ENCODE assay signal across 18 cellular contexts in the genomic region with DNA sequence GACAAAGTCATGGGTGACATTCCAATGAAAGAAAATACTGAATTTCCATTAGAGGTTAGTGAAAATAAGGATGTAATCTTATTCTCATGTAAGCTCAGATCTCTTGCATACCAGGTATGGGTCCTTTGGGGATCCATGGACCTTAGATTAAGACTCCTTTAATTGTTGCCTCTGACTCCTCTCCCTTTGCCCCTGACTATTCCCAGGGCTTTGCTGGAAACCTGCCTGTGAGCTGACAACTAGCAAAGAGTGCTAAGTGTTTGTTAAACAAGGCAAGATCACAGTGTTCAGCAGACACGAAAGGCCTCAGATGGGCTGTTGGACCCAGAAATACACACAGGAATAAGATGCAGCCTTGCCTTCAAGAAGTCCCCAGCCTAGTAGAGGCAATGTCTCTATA. TPM values are rescaled to one million over a fixed set of nuclear protein-coding genes. Genes with fewer than 3 reads are reported as not detected.
DNase-seq lines count a peak whose midpoint lies in the region; ATAC-seq, FAIRE-seq and TF ChIP-seq lines count a peak whose summit lies in the region.
"Had no signal": no experiment of that assay in that cellular context is flagged by ENCODE, and none has a peak within 500 bp of the region (broad histone marks: within the 10 kb centered on the region; RNA-seq: fewer than 3 reads in every experiment).

No MANE protein-coding gene starts in this region.

- TF ChIP-seq EP300 in HepG2 (IDR thresholded peaks at IDR 0.05; ENCODE audit: low read depth in 2 of 2, low read length in 2 of 2), result no peak
- TF ChIP-seq EP300 in HepG2 (CRISPR knock-in tag; IDR thresholded peaks at IDR 0.05; ENCODE audit: borderline replicate concordance), result no peak
- no peak for TF ChIP-seq EP300 in esophagus muscularis mucosa (IDR thresholded peaks at IDR 0.05)

- no peak overlapping the region for H3K27ac Mint-ChIP-seq in osteocyte (ENCODE audit: unreplicated experiment)
- no peak overlapping the region for H3K27ac Mint-ChIP-seq in nephron progenitor cell
- H3K27ac Mint-ChIP-seq: CD4-positive, alpha-beta T cell had no signal

- H3K36me3 ChIP-seq in right lobe of liver, result no peaks in the 10 kb centered on the region
- no peaks in the 10 kb centered on the region for H3K36me3 ChIP-seq in HepG2 (replicated peaks in 1 of 2; ENCODE audit: control insufficient read depth in 1 of 2, insufficient read depth in 2 of 2, low read length in 2 of 2)
- no peaks in the 10 kb centered on the region for H3K36me3 ChIP-seq in esophagus muscularis mucosa
- no peaks in the 10 kb centered on the region for H3K36me3 ChIP-seq in body of pancreas (replicated peaks in 1 of 2; ENCODE audit: insufficient read depth in 1 of 2, low read depth in 2 of 2)
- H3K36me3 ChIP-seq: HAP-1 had no signal

- DNase-seq in right lobe of liver (no peak), HepG2 (ENCODE audit: low spot score) (no peak), esophagus muscularis mucosa (ENCODE audit: extremely low spot score) (no peak), osteocyte (ENCODE audit: extremely low spot score, unreplicated experiment) (peak; percentile 25), body of pancreas (no peak), nephron progenitor cell (no peak)
- DNase-seq: ACHN; C1 segment of cervical spinal cord; Calu3; CD4-positive, alpha-beta T cell; DMS 273 treated with DMSO at 0.1 percent for 48 hours; GOT3 had no signal

- intact Hi-C loops in right lobe of liver (cut with DNase I), result no loop called here
- intact Hi-C loops in HepG2 (cut with micrococcal nuclease; ENCODE audit: unreplicated experiment), result no loop called here
- intact Hi-C loops in esophagus muscularis mucosa (cut with DNase I), result no loop called here
- intact Hi-C loops in body of pancreas (cut with DNase I), result loop anchor here (5.0 kb wide), 1 partner anchor 59 kb away; no protein-coding TSS in a partner anchor

- no peaks in the 10 kb centered on the region for H3K9me3 ChIP-seq in right lobe of liver
- no peaks in the 10 kb centered on the region for H3K9me3 ChIP-seq in HepG2 (ENCODE audit: low read length)
- no peaks in the 10 kb centered on the region for H3K9me3 ChIP-seq in esophagus muscularis mucosa
- H3K9me3 ChIP-seq in body of pancreas, result no peaks in the 10 kb centered on the region
- H3K9me3 ChIP-seq: HAP-1 had no signal

- no peak overlapping the region for H2AFZ ChIP-seq in HepG2 (ENCODE audit: low read length)

- H3K4me1 ChIP-seq in right lobe of liver, result peaks cover 0 to 59% (median 10%) of the 10 kb centered on the region in 4 donors
- peaks cover 58% of the 10 kb centered on the region for H3K4me1 ChIP-seq in HepG2 (ENCODE audit: insufficient read depth, low read length)
- peaks cover 15 to 73% (median 66%) of the 10 kb centered on the region in 4 donors for H3K4me1 ChIP-seq in esophagus muscularis mucosa
- H3K4me1 ChIP-seq in body of pancreas, result no peaks in the 10 kb centered on the region
- H3K4me1 ChIP-seq: HAP-1 had no signal

- H3K36me3 Mint-ChIP-seq in osteocyte (ENCODE audit: unreplicated experiment) (no peaks in the 10 kb centered on the region), nephron progenitor cell (ENCODE audit: low read depth) (no peaks in the 10 kb centered on the region)

- H3K9ac ChIP-seq in HepG2 (ENCODE audit: insufficient read depth, low read depth, low read length), result no peak overlapping the region

- TF ChIP-seq RAD21 in HepG2 (CRISPR knock-in tag; IDR thresholded peaks at IDR 0.05), result no peak

- H3K4me2 ChIP-seq in HepG2 (ENCODE audit: low read depth, low read length), result no peak overlapping the region

- H3K27me3 ChIP-seq in right lobe of liver (no peaks in the 10 kb centered on the region), HepG2 (ENCODE audit: control insufficient read depth in 1 of 2, insufficient read depth in 2 of 2, low read length in 2 of 2) (no peaks in the 10 kb centered on the region), esophagus muscularis mucosa (no peaks in the 10 kb centered on the region), body of pancreas (no peaks in the 10 kb centered on the region)

- no peaks in the 10 kb centered on the region for H4K20me1 ChIP-seq in HepG2 (ENCODE audit: insufficient read depth, low read length)

- no peak overlapping the region for H3K4me3 Mint-ChIP-seq in osteocyte (ENCODE audit: unreplicated experiment)
- no peak overlapping the region for H3K4me3 Mint-ChIP-seq in nephron progenitor cell
- H3K4me3 Mint-ChIP-seq: CD4-positive, alpha-beta T cell had no signal

- in situ Hi-C loops in HepG2 (cut with HindIII; ENCODE audit: extremely low pct_ligation_motif_present, low pct_unique_long_range_greater_than_20kb), result loop anchor here (25.0 kb wide), 1 partner anchor 604 kb away; no protein-coding TSS in a partner anchor

- peaks cover 5% of the 10 kb centered on the region for H3K4me1 Mint-ChIP-seq in osteocyte (ENCODE audit: unreplicated experiment)
- H3K4me1 Mint-ChIP-seq in nephron progenitor cell, result peaks cover 10% of the 10 kb centered on the region

- CTCF ChIA-PET in HepG2 (lab: Yijun Ruan, JAX; ENCODE audit: low intra/inter-chr PET ratio, low total read pairs), result no interaction called here

- H3K27ac ChIP-seq in right lobe of liver (peak overlapping the region in 2 of 3 donors; percentile 33 to 62), HepG2 (ENCODE audit: extremely low read length, insufficient read depth, low read length) (no peak overlapping the region), esophagus muscularis mucosa (replicated peaks in 1 of 4) (peak overlapping the region in 3 of 4 donors; percentile 20 to 76 (median 57)), body of pancreas (no peak overlapping the region)

- no TSS peak for BruUV-seq in HepG2 (replicated peaks; lab: Mats Ljungman, UMichigan)

- no peak overlapping the region for H3K4me3 ChIP-seq in right lobe of liver
- no peak overlapping the region for H3K4me3 ChIP-seq in HepG2 (replicated peaks in 1 of 3; ENCODE audit: insufficient read depth in 1 of 3, low read depth in 2 of 3, low read length in 3 of 3)
- no peak overlapping the region for H3K4me3 ChIP-seq in esophagus muscularis mucosa
- H3K4me3 ChIP-seq in body of pancreas, result no peak overlapping the region
- H3K4me3 ChIP-seq: GM12878, HAP-1 had no signal

- ATAC-seq in right lobe of liver, result peak; percentile 12 to 43 (median 28)
- no peak for ATAC-seq in HepG2
- no peak for ATAC-seq in HG02885 (IDR thresholded peaks at IDR 0.05; ENCODE audit: poor library complexity, unreplicated experiment)
- ATAC-seq in body of pancreas, result no peak
- ATAC-seq: GM12878 had no signal

- TF ChIP-seq POLR2A in right lobe of liver (IDR thresholded peaks at IDR 0.05) (no peak), HepG2 (IDR thresholded peaks at IDR 0.05; ENCODE audit: insufficient read depth in 1 of 2, low read depth in 2 of 2, low read length in 2 of 2) (no peak), esophagus muscularis mucosa (IDR thresholded peaks at IDR 0.05; ENCODE audit: low read depth) (no peak), body of pancreas (IDR thresholded peaks at IDR 0.05) (no peak)

- H3K9me3 Mint-ChIP-seq in osteocyte (ENCODE audit: unreplicated experiment) (no peaks in the 10 kb centered on the region), nephron progenitor cell (no peaks in the 10 kb centered on the region)
- H3K9me3 Mint-ChIP-seq: CD4-positive, alpha-beta T cell had no signal

- no peaks in the 10 kb centered on the region for H3K79me2 ChIP-seq in HepG2 (ENCODE audit: insufficient read depth, low read length)

- TF ChIP-seq CTCF in right lobe of liver (IDR thresholded peaks at IDR 0.05), result no peak
- no peak for TF ChIP-seq CTCF in HepG2 (CRISPR knock-in tag; IDR thresholded peaks at IDR 0.05)
- no peak for TF ChIP-seq CTCF in esophagus muscularis mucosa (IDR thresholded peaks at IDR 0.05)
- TF ChIP-seq CTCF in osteocyte (IDR thresholded peaks at IDR 0.05), result no peak
- TF ChIP-seq CTCF in body of pancreas (IDR thresholded peaks at IDR 0.05), result no peak
- no peak for TF ChIP-seq CTCF in nephron progenitor cell (IDR thresholded peaks at IDR 0.05)

- H3K27me3 Mint-ChIP-seq in osteocyte (ENCODE audit: unreplicated experiment), result peaks cover 25% of the 10 kb centered on the region
- peaks cover 27% of the 10 kb centered on the region for H3K27me3 Mint-ChIP-seq in nephron progenitor cell (ENCODE audit: low read depth, poor library complexity)

- FAIRE-seq in HepG2 (lab: Jason Lieb, UNC), result no peak
- FAIRE-seq: GM12878 had no signal

- WGBS in right lobe of liver (ENCODE audit: insufficient coverage, low coverage, low lambda C conversion rate, missing lambda C conversion rate), result 43% methylated on average over 1 of the region's 1 CpG
- WGBS in HepG2 (ENCODE audit: low lambda C conversion rate), result 53% methylated on average over 1 of the region's 1 CpG
- WGBS in esophagus muscularis mucosa, result 33% methylated on average over 1 of the region's 1 CpG
- WGBS in body of pancreas, 2 donors, result 86 to 90% methylated on average over 1 of the region's 1 CpG

- POLR2A ChIA-PET in HepG2 (lab: Yijun Ruan, JAX), result no interaction called here

RNA-seq across cellular contexts. Expression of a gene that starts 32.1 kb away (rescaled TPM):
- total RNA-seq in right lobe of liver, result 10 to 100 TPM; 17.0 to 36.1 (median 23.0) TPM
- 1.1 TPM in 2 replicates for total RNA-seq in HepG2 (2016; rRNA removed; fragmentation: Illumina TruSeq; extraction: Trizol)
- 0.62 and 2.0 TPM in 2 replicates for total RNA-seq in HepG2 (2016; cell fraction: cytosol; rRNA removed; fragmentation: Illumina TruSeq; extraction: Trizol; ENCODE audit: low read depth)
- 0.64 and 0.71 TPM in 2 replicates for total RNA-seq in HepG2 (2016; cell fraction: insoluble cytoplasmic fraction; rRNA removed; fragmentation: Illumina TruSeq; extraction: Trizol)
- 1.1 and 1.2 TPM in 2 replicates for total RNA-seq in HepG2 (2016; cell fraction: membrane; rRNA removed; fragmentation: Illumina TruSeq; extraction: Trizol)
- 1.1 and 2.7 TPM in 2 replicates for total RNA-seq in HepG2 (2016; cell fraction: nucleus; rRNA removed; fragmentation: Illumina TruSeq; extraction: Trizol)
- polyA plus RNA-seq in HepG2 (2011; rRNA removed), result 1.9 and 2.6 TPM in 2 replicates
- polyA plus RNA-seq in HepG2 (2011; cell fraction: cytosol; rRNA removed), result 0.87 and 1.3 TPM in 2 replicates
- polyA plus RNA-seq in HepG2 (2011; cell fraction: nucleus; rRNA removed), result 1.9 and 2.1 TPM in 2 replicates
- 1.4 and 1.8 TPM in 2 replicates for polyA plus RNA-seq in HepG2 (2012)
- polyA plus RNA-seq in HepG2 (2016; cell fraction: cytosol; fragmentation: Illumina TruSeq; extraction: Trizol; ENCODE audit: low read depth), result 0.19 and 0.42 TPM in 2 replicates
- polyA plus RNA-seq in HepG2 (2016; cell fraction: insoluble cytoplasmic fraction; fragmentation: Illumina TruSeq; extraction: Trizol; ENCODE audit: low read depth), result 0.44 and 0.74 TPM in 2 replicates
- 0.29 and 0.34 TPM in 2 replicates for polyA plus RNA-seq in HepG2 (2016; cell fraction: membrane; fragmentation: Illumina TruSeq; extraction: Trizol; ENCODE audit: low read depth)
- polyA plus RNA-seq in HepG2 (2016; cell fraction: nucleus; fragmentation: Illumina TruSeq; extraction: Trizol; ENCODE audit: insufficient read depth, low read depth), result 0.83 and 1.5 TPM in 2 replicates
- polyA minus RNA-seq in HepG2 (2011; rRNA and poly(A)+ RNA removed; ENCODE audit: low replicate concordance), result 0.05 and 6.0 TPM in 2 replicates
- 3.0 and 3.5 TPM in 2 replicates for polyA minus RNA-seq in HepG2 (2011; cell fraction: cytosol; rRNA and poly(A)+ RNA removed)
- polyA minus RNA-seq in HepG2 (2011; cell fraction: nucleus; rRNA and poly(A)+ RNA removed), result 3.5 and 6.0 TPM in 2 replicates
- 10 to 100 TPM in 1 of 4 donors, 1 to 10 TPM in 3; 2.5 to 15.9 (median 7.6) TPM for total RNA-seq in esophagus muscularis mucosa
- total RNA-seq in osteocyte, result 0.19 and 0.24 TPM in 2 replicates
- total RNA-seq in body of pancreas, result 1 to 10 TPM; 3.3 to 3.4 TPM
- total RNA-seq: A172, G401, HT1080 had no signal

RNA-seq across cellular contexts. Expression of a gene that starts 34.3 kb away (rescaled TPM):
- total RNA-seq in right lobe of liver (100 to 1,000 TPM; 237 to 478 (median 308) TPM), HepG2 (2016; rRNA removed; fragmentation: Illumina TruSeq; extraction: Trizol) (0.58 and 0.90 TPM in 2 replicates), esophagus muscularis mucosa (not detected), osteocyte (not detected in 2 replicates), body of pancreas (not detected)
- total RNA-seq in HepG2 (2016; cell fraction: cytosol; rRNA removed; fragmentation: Illumina TruSeq; extraction: Trizol; ENCODE audit: low read depth), result 0.20 and 0.26 TPM in 2 replicates
- total RNA-seq in HepG2 (2016; cell fraction: insoluble cytoplasmic fraction; rRNA removed; fragmentation: Illumina TruSeq; extraction: Trizol), result 0.41 and 0.79 TPM in 2 replicates
- total RNA-seq in HepG2 (2016; cell fraction: membrane; rRNA removed; fragmentation: Illumina TruSeq; extraction: Trizol), result 0.25 and 0.41 TPM in 2 replicates
- total RNA-seq in HepG2 (2016; cell fraction: nucleus; rRNA removed; fragmentation: Illumina TruSeq; extraction: Trizol), result 1.2 and 1.7 TPM in 2 replicates
- 2.0 and 2.8 TPM in 2 replicates for polyA plus RNA-seq in HepG2 (2011; rRNA removed)
- 1.5 and 2.3 TPM in 2 replicates for polyA plus RNA-seq in HepG2 (2011; cell fraction: cytosol; rRNA removed)
- polyA plus RNA-seq in HepG2 (2011; cell fraction: nucleus; rRNA removed), result 0.79 and 1.8 TPM in 2 replicates
- polyA plus RNA-seq in HepG2 (2012), result 2.6 and 4.9 TPM in 2 replicates
- 0.12 and 0.17 TPM in 2 replicates for polyA plus RNA-seq in HepG2 (2016; cell fraction: cytosol; fragmentation: Illumina TruSeq; extraction: Trizol; ENCODE audit: low read depth)
- polyA plus RNA-seq in HepG2 (2016; cell fraction: insoluble cytoplasmic fraction; fragmentation: Illumina TruSeq; extraction: Trizol; ENCODE audit: low read depth), result 0.52 and 0.73 TPM in 2 replicates
- polyA plus RNA-seq in HepG2 (2016; cell fraction: membrane; fragmentation: Illumina TruSeq; extraction: Trizol; ENCODE audit: low read depth), result 0.31 and 0.44 TPM in 2 replicates
- polyA plus RNA-seq in HepG2 (2016; cell fraction: nucleus; fragmentation: Illumina TruSeq; extraction: Trizol; ENCODE audit: insufficient read depth, low read depth), result 1.5 and 2.0 TPM in 2 replicates
- polyA minus RNA-seq in HepG2 (2011; rRNA and poly(A)+ RNA removed; ENCODE audit: low replicate concordance), result 4.2 TPM in 1 of 2 replicates, not detected in the other
- polyA minus RNA-seq in HepG2 (2011; cell fraction: cytosol; rRNA and poly(A)+ RNA removed), result 2.0 and 3.6 TPM in 2 replicates
- 2.4 and 2.6 TPM in 2 replicates for polyA minus RNA-seq in HepG2 (2011; cell fraction: nucleus; rRNA and poly(A)+ RNA removed)
- total RNA-seq: A172; Calu3; CD4-positive, alpha-beta T cell; G401; HT1080 had no signal
- polyA plus RNA-seq: GM12878 had no signal

RNA-seq across cellular contexts. Expression of a gene that starts 37.0 kb away (rescaled TPM):
- total RNA-seq in right lobe of liver, result 100 to 1,000 TPM; 104 to 348 (median 175) TPM
- total RNA-seq in HepG2 (2016; rRNA removed; fragmentation: Illumina TruSeq; extraction: Trizol), result 253 and 379 TPM in 2 replicates
- 47.7 and 48.6 TPM in 2 replicates for total RNA-seq in HepG2 (2016; cell fraction: cytosol; rRNA removed; fragmentation: Illumina TruSeq; extraction: Trizol; ENCODE audit: low read depth)
- 250 and 416 TPM in 2 replicates for total RNA-seq in HepG2 (2016; cell fraction: insoluble cytoplasmic fraction; rRNA removed; fragmentation: Illumina TruSeq; extraction: Trizol)
- 136 and 157 TPM in 2 replicates for total RNA-seq in HepG2 (2016; cell fraction: membrane; rRNA removed; fragmentation: Illumina TruSeq; extraction: Trizol)
- total RNA-seq in HepG2 (2016; cell fraction: nucleus; rRNA removed; fragmentation: Illumina TruSeq; extraction: Trizol), result 98.8 and 101 TPM in 2 replicates
- 175 and 222 TPM in 2 replicates for polyA plus RNA-seq in HepG2 (2011; rRNA removed)
- 84.7 and 175 TPM in 2 replicates for polyA plus RNA-seq in HepG2 (2011; cell fraction: cytosol; rRNA removed)
- 20.5 and 47.2 TPM in 2 replicates for polyA plus RNA-seq in HepG2 (2011; cell fraction: nucleus; rRNA removed)
- polyA plus RNA-seq in HepG2 (2012), result 196 and 210 TPM in 2 replicates
- 58.2 and 60.2 TPM in 2 replicates for polyA plus RNA-seq in HepG2 (2016; cell fraction: cytosol; fragmentation: Illumina TruSeq; extraction: Trizol; ENCODE audit: low read depth)
- 380 and 413 TPM in 2 replicates for polyA plus RNA-seq in HepG2 (2016; cell fraction: insoluble cytoplasmic fraction; fragmentation: Illumina TruSeq; extraction: Trizol; ENCODE audit: low read depth)
- 121 and 132 TPM in 2 replicates for polyA plus RNA-seq in HepG2 (2016; cell fraction: membrane; fragmentation: Illumina TruSeq; extraction: Trizol; ENCODE audit: low read depth)
- 141 TPM in 2 replicates for polyA plus RNA-seq in HepG2 (2016; cell fraction: nucleus; fragmentation: Illumina TruSeq; extraction: Trizol; ENCODE audit: insufficient read depth, low read depth)
- polyA minus RNA-seq in HepG2 (2011; rRNA and poly(A)+ RNA removed; ENCODE audit: low replicate concordance), result 17.0 and 26.1 TPM in 2 replicates
- polyA minus RNA-seq in HepG2 (2011; cell fraction: cytosol; rRNA and poly(A)+ RNA removed), result 99.1 and 123 TPM in 2 replicates
- polyA minus RNA-seq in HepG2 (2011; cell fraction: nucleus; rRNA and poly(A)+ RNA removed), result 38.9 and 61.0 TPM in 2 replicates
- total RNA-seq in esophagus muscularis mucosa, result 100 to 1,000 TPM; 161 to 407 (median 272) TPM
- total RNA-seq in osteocyte, result 63.8 and 66.1 TPM in 2 replicates
- 10 to 100 TPM; 36.3 to 52.4 TPM for total RNA-seq in body of pancreas

Comparison
In these comparisons a context has a peak if more than half of its experiments do, and no peak if none do; other contexts are left out.
1. ATAC-seq: peak in right lobe of liver (4 of 4); none in HepG2 (single experiment), HG02885 (single experiment) and body of pancreas (single experiment).
2. H3K27ac ChIP-seq: peak in right lobe of liver (2 of 3) and esophagus muscularis mucosa (3 of 4); none in HepG2 (single experiment) and body of pancreas (0 of 4).
3. RNA of a gene that starts 34.3 kb away (total RNA-seq): 237 to 478 TPM in right lobe of liver; 0.20 to 1.7 TPM in HepG2, not detected in esophagus muscularis mucosa, not detected in osteocyte and not detected in body of pancreas; every median in the first group is over 10 times any median in the second.